In the genomic region with DNA sequence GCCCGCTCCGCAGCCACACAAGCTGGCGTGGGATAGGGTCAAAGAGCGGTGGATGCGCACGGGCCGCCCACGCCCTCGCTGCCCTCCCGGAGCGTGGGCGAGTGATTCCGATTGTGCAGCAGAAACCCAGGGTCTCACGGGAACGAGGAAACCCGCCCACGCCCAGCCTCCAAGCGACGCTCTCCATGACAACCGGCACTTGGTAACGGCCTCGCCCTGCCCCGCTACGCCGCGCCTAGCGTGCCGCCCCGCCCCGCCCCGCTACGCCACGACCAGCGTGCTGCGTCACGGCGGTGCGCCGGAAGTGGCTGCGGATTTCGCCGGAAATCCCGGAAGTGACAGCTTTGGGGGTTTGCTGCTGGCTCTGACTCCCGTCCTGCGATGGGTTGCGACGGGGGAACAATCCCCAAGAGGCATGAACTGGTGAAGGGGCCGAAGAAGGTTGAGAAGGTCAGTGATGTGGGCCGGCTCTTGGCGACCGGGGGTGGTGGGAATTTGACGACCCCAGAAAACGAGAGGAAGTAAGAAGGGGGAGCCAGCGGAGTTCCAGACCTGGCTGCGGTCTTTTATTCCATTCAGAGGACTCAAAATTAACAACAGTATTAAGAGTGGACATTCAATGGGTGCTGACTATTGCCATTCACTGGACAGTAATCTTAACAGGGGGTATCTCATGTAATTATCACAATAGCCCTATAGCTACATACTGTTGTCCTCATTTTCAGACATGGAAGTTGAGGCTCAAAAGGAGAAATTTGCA, we compare ENCODE assay signal across 1 cellular context.
A peak's percentile ranks its signal among the peaks of the same experiment; 100 is the strongest.
TF ChIP-seq lines count a peak whose summit lies in the region.

RTF2 (plus strand) TSS at position 311 of the 760 bp plus-strand sequence; CDS start at position 382, 71 bp downstream.

TF ChIP-seq in HepG2, 621 proteins besides CTCF, POLR2A, EP300 and RAD21 (continued from another document and continues in another):
- TF ChIP-seq ZNF501 (CRISPR knock-in tag; IDR thresholded peaks at IDR 0.05) (peak; percentile 99), XBP1 (CRISPR knock-in tag; IDR thresholded peaks at IDR 0.05) (no peak), ARNT (IDR thresholded peaks at IDR 0.05) (no peak), GATA4 (IDR thresholded peaks at IDR 0.05; ENCODE audit: borderline replicate concordance, low read depth) (peak; percentile 74), ZNF274 (CRISPR knock-in tag; IDR thresholded peaks at IDR 0.05) (peak; percentile 94; the same call in 1 of the 2 replicates), ZBTB34 (CRISPR knock-in tag; IDR thresholded peaks at IDR 0.05) (no peak), DMTF1 (CRISPR knock-in tag; IDR thresholded peaks at IDR 0.05) (no peak), USF2 (IDR thresholded peaks at IDR 0.05; ENCODE audit: low read depth, low read length) (no peak), USF2 (CRISPR knock-in tag; IDR thresholded peaks at IDR 0.05; ENCODE audit: borderline replicate concordance) (no peak), ZNF530 (CRISPR knock-in tag; IDR thresholded peaks at IDR 0.05; ENCODE audit: low read depth) (no peak), ZNF83 (CRISPR knock-in tag; IDR thresholded peaks at IDR 0.05; ENCODE audit: borderline replicate concordance) (no peak), ZNF251 (CRISPR knock-in tag; IDR thresholded peaks at IDR 0.05) (no peak), ZNF431 (CRISPR knock-in tag; IDR thresholded peaks at IDR 0.05; ENCODE audit: borderline replicate concordance, low read depth) (peak; percentile 88; the same call in 1 of the 2 replicates), PHF20 (CRISPR knock-in tag; IDR thresholded peaks at IDR 0.05) (peak; percentile 100), SALL1 (CRISPR knock-in tag; IDR thresholded peaks at IDR 0.05) (peak; percentile 96), HDAC6 (IDR thresholded peaks at IDR 0.05; ENCODE audit: low read depth, low read length) (no peak), ARID2 (CRISPR knock-in tag; IDR thresholded peaks at IDR 0.05; ENCODE audit: borderline replicate concordance) (0 out of 2 replicates have a peak, but pooled peaks have one; percentile 5), ZNF569 (CRISPR knock-in tag; IDR thresholded peaks at IDR 0.05; ENCODE audit: borderline replicate concordance) (0 out of 2 replicates have a peak, but pooled peaks have one; percentile 58), ESRRA (CRISPR knock-in tag; IDR thresholded peaks at IDR 0.05; ENCODE audit: low read depth) (peak; percentile 45; the same call in 1 of the 2 replicates), SYNCRIP (IDR thresholded peaks at IDR 0.05; ENCODE audit: insufficient read depth, low read depth, low read length) (no peak), AGO2 (optimal IDR thresholded peaks at IDR 0.05; ENCODE audit: low read depth, low read length) (no peak), ZNF121 (CRISPR knock-in tag; IDR thresholded peaks at IDR 0.05) (no peak), ATRX (CRISPR knock-in tag; IDR thresholded peaks at IDR 0.05; ENCODE audit: borderline replicate concordance) (no peak), FLYWCH1 (CRISPR knock-in tag; IDR thresholded peaks at IDR 0.05) (no peak), ZNF75D (CRISPR knock-in tag; IDR thresholded peaks at IDR 0.05; ENCODE audit: borderline replicate concordance) (no peak), ZNF331 (CRISPR knock-in tag; IDR thresholded peaks at IDR 0.05) (peak; percentile 92), TAF15 (IDR thresholded peaks at IDR 0.05; ENCODE audit: low read depth, low read length, poor library complexity, severe bottlenecking) (no peak), TERF1 (CRISPR knock-in tag; IDR thresholded peaks at IDR 0.05) (no peak), ZBTB39 (CRISPR knock-in tag; IDR thresholded peaks at IDR 0.05) (no peak; the same call in 1 of the 2 replicates), ZNF589 (CRISPR knock-in tag; conservative IDR thresholded peaks at IDR 0.05) (peak; percentile 97), NONO (IDR thresholded peaks at IDR 0.05) (no peak), NONO (CRISPR knock-in tag; conservative IDR thresholded peaks at IDR 0.05) (peak; percentile 100)
- TF ChIP-seq, protein P1, sequence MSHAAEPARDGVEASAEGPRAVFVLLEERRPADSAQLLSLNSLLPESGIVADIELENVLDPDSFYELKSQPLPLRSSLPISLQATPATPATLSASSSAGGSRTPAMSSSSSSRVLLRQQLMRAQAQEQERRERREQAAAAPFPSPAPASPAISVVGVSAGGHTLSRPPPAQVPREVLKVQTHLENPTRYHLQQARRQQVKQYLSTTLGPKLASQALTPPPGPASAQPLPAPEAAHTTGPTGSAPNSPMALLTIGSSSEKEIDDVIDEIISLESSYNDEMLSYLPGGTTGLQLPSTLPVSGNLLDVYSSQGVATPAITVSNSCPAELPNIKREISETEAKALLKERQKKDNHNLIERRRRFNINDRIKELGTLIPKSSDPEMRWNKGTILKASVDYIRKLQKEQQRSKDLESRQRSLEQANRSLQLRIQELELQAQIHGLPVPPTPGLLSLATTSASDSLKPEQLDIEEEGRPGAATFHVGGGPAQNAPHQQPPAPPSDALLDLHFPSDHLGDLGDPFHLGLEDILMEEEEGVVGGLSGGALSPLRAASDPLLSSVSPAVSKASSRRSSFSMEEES (CRISPR knock-in tag; IDR thresholded peaks at IDR 0.05), result peak; percentile 69; the same call in 1 of the 2 replicates
- TF ChIP-seq, protein P2, sequence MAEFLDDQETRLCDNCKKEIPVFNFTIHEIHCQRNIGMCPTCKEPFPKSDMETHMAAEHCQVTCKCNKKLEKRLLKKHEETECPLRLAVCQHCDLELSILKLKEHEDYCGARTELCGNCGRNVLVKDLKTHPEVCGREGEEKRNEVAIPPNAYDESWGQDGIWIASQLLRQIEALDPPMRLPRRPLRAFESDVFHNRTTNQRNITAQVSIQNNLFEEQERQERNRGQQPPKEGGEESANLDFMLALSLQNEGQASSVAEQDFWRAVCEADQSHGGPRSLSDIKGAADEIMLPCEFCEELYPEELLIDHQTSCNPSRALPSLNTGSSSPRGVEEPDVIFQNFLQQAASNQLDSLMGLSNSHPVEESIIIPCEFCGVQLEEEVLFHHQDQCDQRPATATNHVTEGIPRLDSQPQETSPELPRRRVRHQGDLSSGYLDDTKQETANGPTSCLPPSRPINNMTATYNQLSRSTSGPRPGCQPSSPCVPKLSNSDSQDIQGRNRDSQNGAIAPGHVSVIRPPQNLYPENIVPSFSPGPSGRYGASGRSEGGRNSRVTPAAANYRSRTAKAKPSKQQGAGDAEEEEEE (CRISPR knock-in tag; IDR thresholded peaks at IDR 0.05; ENCODE audit: borderline replicate concordance), result no peak; the same call in 1 of the 2 replicates
- TF ChIP-seq, protein P3, sequence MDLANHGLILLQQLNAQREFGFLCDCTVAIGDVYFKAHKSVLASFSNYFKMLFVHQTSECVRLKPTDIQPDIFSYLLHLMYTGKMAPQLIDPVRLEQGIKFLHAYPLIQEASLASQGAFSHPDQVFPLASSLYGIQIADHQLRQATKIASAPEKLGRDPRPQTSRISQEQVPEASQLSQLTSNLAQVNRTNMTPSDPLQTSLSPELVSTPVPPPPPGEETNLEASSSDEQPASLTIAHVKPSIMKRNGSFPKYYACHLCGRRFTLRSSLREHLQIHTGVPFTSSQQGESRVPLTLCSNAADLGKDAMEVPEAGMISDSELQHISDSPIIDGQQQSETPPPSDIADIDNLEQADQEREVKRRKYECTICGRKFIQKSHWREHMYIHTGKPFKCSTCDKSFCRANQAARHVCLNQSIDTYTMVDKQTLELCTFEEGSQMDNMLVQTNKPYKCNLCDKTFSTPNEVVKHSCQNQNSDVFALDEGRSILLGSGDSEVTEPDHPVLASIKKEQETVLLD (CRISPR knock-in tag; IDR thresholded peaks at IDR 0.05; ENCODE audit: low read depth), result peak; percentile 88
- TF ChIP-seq, protein P4, sequence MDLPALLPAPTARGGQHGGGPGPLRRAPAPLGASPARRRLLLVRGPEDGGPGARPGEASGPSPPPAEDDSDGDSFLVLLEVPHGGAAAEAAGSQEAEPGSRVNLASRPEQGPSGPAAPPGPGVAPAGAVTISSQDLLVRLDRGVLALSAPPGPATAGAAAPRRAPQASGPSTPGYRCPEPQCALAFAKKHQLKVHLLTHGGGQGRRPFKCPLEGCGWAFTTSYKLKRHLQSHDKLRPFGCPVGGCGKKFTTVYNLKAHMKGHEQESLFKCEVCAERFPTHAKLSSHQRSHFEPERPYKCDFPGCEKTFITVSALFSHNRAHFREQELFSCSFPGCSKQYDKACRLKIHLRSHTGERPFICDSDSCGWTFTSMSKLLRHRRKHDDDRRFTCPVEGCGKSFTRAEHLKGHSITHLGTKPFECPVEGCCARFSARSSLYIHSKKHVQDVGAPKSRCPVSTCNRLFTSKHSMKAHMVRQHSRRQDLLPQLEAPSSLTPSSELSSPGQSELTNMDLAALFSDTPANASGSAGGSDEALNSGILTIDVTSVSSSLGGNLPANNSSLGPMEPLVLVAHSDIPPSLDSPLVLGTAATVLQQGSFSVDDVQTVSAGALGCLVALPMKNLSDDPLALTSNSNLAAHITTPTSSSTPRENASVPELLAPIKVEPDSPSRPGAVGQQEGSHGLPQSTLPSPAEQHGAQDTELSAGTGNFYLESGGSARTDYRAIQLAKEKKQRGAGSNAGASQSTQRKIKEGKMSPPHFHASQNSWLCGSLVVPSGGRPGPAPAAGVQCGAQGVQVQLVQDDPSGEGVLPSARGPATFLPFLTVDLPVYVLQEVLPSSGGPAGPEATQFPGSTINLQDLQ (CRISPR knock-in tag; IDR thresholded peaks at IDR 0.05), result peak; percentile 63; the same call in 1 of the 2 replicates
- TF ChIP-seq, protein P5, sequence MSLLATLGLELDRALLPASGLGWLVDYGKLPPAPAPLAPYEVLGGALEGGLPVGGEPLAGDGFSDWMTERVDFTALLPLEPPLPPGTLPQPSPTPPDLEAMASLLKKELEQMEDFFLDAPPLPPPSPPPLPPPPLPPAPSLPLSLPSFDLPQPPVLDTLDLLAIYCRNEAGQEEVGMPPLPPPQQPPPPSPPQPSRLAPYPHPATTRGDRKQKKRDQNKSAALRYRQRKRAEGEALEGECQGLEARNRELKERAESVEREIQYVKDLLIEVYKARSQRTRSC (CRISPR knock-in tag; IDR thresholded peaks at IDR 0.05; ENCODE audit: low read depth), result 0 out of 2 replicates have a peak, but pooled peaks have one; percentile 67
